In genomic region chr12:64080319-64081008, GRCh38 we compare ENCODE assay signal across 12 cellular contexts.
DNase-seq lines count a peak whose midpoint lies in the region; ATAC-seq and TF ChIP-seq lines count a peak whose summit lies in the region.
"Had no signal": no experiment of that assay in that cellular context is flagged by ENCODE, and none has a peak within 500 bp of the region (broad histone marks: within the 10 kb centered on the region; RNA-seq: fewer than 3 reads in every experiment).

No MANE protein-coding gene starts in this region.

- H3K27ac ChIP-seq in HCT116 (ENCODE audit: low read depth, low read length) (peak overlapping the region; percentile 56), RWPE1 (no peak overlapping the region), sigmoid colon (peak overlapping the region; percentile 2 to 47 (median 40))
- H3K27ac ChIP-seq: BLaER1 had no signal

- H3K9me2 ChIP-seq in HCT116 (ENCODE audit: insufficient read depth), result no peaks in the 10 kb centered on the region

- POLR2A ChIA-PET in HCT116 (lab: Charles Lee), result no interaction called here
- POLR2A ChIA-PET in RWPE1 (lab: Yijun Ruan, JAX; ENCODE audit: low non-redundant PET), result no interaction called here

- DNase-seq in HCT116 (ENCODE audit: low read depth, low spot score) (peak; percentile 56), RWPE1 (ENCODE audit: low spot score) (peak; percentile 54), left ventricle myocardium superior (no peak), sigmoid colon (no peak), MG63 (no peak), amniotic stem cell (lab: John Stamatoyannopoulos, UW) (no peak), NCI-H2171 (lab: John Stamatoyannopoulos, UW) (no peak), NAMALWA (ENCODE audit: low spot score) (no peak)
- DNase-seq: effector CD8-positive, alpha-beta T cell; Karpas-422; stimulated activated naive CD4-positive, alpha-beta T cell had no signal

- no peaks in the 10 kb centered on the region for H4K20me1 ChIP-seq in HCT116 (ENCODE audit: insufficient read depth)
- H4K20me1 ChIP-seq: BLaER1 had no signal

- H3K4me2 ChIP-seq in HCT116 (ENCODE audit: low read length), result peak overlapping the region; percentile 62
- H3K4me2 ChIP-seq: BLaER1 had no signal

- no peak overlapping the region for H2AFZ ChIP-seq in HCT116 (ENCODE audit: low read depth, low read length, poor library complexity, severe bottlenecking)

- TF ChIP-seq EP300 in sigmoid colon (IDR thresholded peaks at IDR 0.05), result no peak

- CTCF ChIA-PET in HCT116 (lab: Charles Lee), result no interaction called here
- CTCF ChIA-PET in RWPE1 (lab: Yijun Ruan, JAX), result interaction anchor here (0.6 kb wide), 1 partner anchor 17 kb away, joined by 3 read pairs; no protein-coding TSS in a partner anchor

- RAD21 ChIA-PET in HCT116 (lab: Charles Lee; ENCODE audit: low non-redundant PET in 1 of 2, low total read pairs in 2 of 2, uncharacterized antibody in 2 of 2, unreplicated experiment in 2 of 2), result no interaction called here

- peak; percentile 67 for ATAC-seq in HCT116
- ATAC-seq in left ventricle myocardium superior, result peak; percentile 19

- TF ChIP-seq POLR2A in HCT116 (IDR thresholded peaks at IDR 0.05; ENCODE audit: borderline replicate concordance, extremely low read depth, insufficient read depth, insufficient read length), result no peak
- TF ChIP-seq POLR2A in sigmoid colon (IDR thresholded peaks at IDR 0.05), result no peak

- no peak for TF ChIP-seq CTCF in HCT116 (IDR thresholded peaks at IDR 0.05 in 2 of 3, conservative IDR thresholded peaks at IDR 0.05 in 1 of 3; ENCODE audit: borderline replicate concordance in 1 of 3, insufficient read depth in 1 of 3, low read depth in 2 of 3, low read length in 2 of 3)
- no peak for TF ChIP-seq CTCF in RWPE1 (conservative IDR thresholded peaks at IDR 0.05; ENCODE audit: low read depth)
- TF ChIP-seq CTCF in sigmoid colon (IDR thresholded peaks at IDR 0.05), result no peak

- H3K9ac ChIP-seq in HCT116 (ENCODE audit: low read length), result peak overlapping the region; percentile 36
- H3K9ac ChIP-seq: BLaER1 had no signal

- H3K4me1 ChIP-seq in HCT116 (ENCODE audit: control insufficient read depth in 1 of 2, insufficient read depth in 2 of 2, low read length in 2 of 2) (peaks cover 54 to 62% of the 10 kb centered on the region in 2 experiments), sigmoid colon (peaks cover 0 to 40% (median 33%) of the 10 kb centered on the region in 4 donors)
- H3K4me1 ChIP-seq: BLaER1 had no signal

- no peaks in the 10 kb centered on the region for H3K79me2 ChIP-seq in HCT116 (ENCODE audit: insufficient read depth, low read length)

- H3K36me3 ChIP-seq in HCT116 (ENCODE audit: control insufficient read depth in 1 of 2, insufficient read depth in 2 of 2, low read length in 2 of 2) (peaks cover 0 to 5% of the 10 kb centered on the region in 2 experiments; a peak in 1 of 4 replicates), sigmoid colon (no peaks in the 10 kb centered on the region), MG63 (peaks cover 26% of the 10 kb centered on the region)
- H3K36me3 ChIP-seq: BLaER1 had no signal

- H3K27me3 ChIP-seq in HCT116 (ENCODE audit: insufficient read depth, low read length), result no peaks in the 10 kb centered on the region
- H3K27me3 ChIP-seq in sigmoid colon, result no peaks in the 10 kb centered on the region
- H3K27me3 ChIP-seq in MG63, result no peaks in the 10 kb centered on the region
- H3K27me3 ChIP-seq: BLaER1 had no signal

- peak overlapping the region in 1 of 2 experiments; percentile 4; a peak in 2 of 4 replicates for H3K4me3 ChIP-seq in HCT116 (replicated peaks in 1 of 2; ENCODE audit: low read depth in 1 of 2, low read length in 2 of 2)
- no peak overlapping the region for H3K4me3 ChIP-seq in sigmoid colon
- H3K4me3 ChIP-seq in MG63, result no peak overlapping the region
- H3K4me3 ChIP-seq: BLaER1 had no signal

- TF ChIP-seq RAD21 in HCT116 (IDR thresholded peaks at IDR 0.05; ENCODE audit: low read depth), result 0 out of 2 replicates have a peak, but pooled peaks have one; percentile 24

- intact Hi-C loops in HCT116 (cut with micrococcal nuclease), result loop anchor here (5.0 kb wide), 2 partner anchors 163 to 238 kb away; partner anchors contain the start of gene SRGAP1
- intact Hi-C loops in left ventricle myocardium superior (cut with micrococcal nuclease), result no loop called here
- intact Hi-C loops in sigmoid colon (cut with DNase I), result loop anchor here (5.0 kb wide), 1 partner anchor 238 kb away; the partner anchor contains the start of gene SRGAP1

- no TSS peak for BruUV-seq in HCT116 (replicated peaks; lab: Mats Ljungman, UMichigan)

- WGBS in sigmoid colon, 2 donors, result 15 to 59% methylated on average over 7 of the region's 7 CpGs

- H3K9me3 ChIP-seq in HCT116 (ENCODE audit: control insufficient read depth in 1 of 2, insufficient read depth in 1 of 2, low read depth in 1 of 2, low read length in 2 of 2) (no peaks in the 10 kb centered on the region), sigmoid colon (no peaks in the 10 kb centered on the region), MG63 (no peaks in the 10 kb centered on the region)
- H3K9me3 ChIP-seq: BLaER1 had no signal

TF ChIP-seq in HCT116, 20 proteins besides CTCF, POLR2A, EP300 and RAD21:
- TF ChIP-seq YY1 (IDR thresholded peaks at IDR 0.05; ENCODE audit: extremely low read depth, insufficient replicate concordance, low read depth, low read length) (peak; percentile 63), EGR1 (IDR thresholded peaks at IDR 0.05; ENCODE audit: low read depth) (no peak), CBX3 (IDR thresholded peaks at IDR 0.05; ENCODE audit: low read depth) (0 out of 2 replicates have a peak, but pooled peaks have one; percentile 31), SP1 (IDR thresholded peaks at IDR 0.05; ENCODE audit: low read depth) (peak; percentile 77), POLR2AphosphoS5 (IDR thresholded peaks at IDR 0.05; ENCODE audit: low read depth, low read length) (0 out of 2 replicates have a peak, but pooled peaks have one; percentile 17), JUND (IDR thresholded peaks at IDR 0.05) (peak; percentile 38; the same call in 1 of the 2 replicates), CEBPB (IDR thresholded peaks at IDR 0.05; ENCODE audit: low read depth) (peak; percentile 73), ZFX (IDR thresholded peaks at IDR 0.05) (no peak), ZBTB33 (IDR thresholded peaks at IDR 0.05; ENCODE audit: extremely low read depth, insufficient replicate concordance, low read length) (no peak), SRF (IDR thresholded peaks at IDR 0.05; ENCODE audit: low read depth) (no peak), FOSL1 (IDR thresholded peaks at IDR 0.05; ENCODE audit: low read depth) (0 out of 2 replicates have a peak, but pooled peaks have one; percentile 16), ATF3 (IDR thresholded peaks at IDR 0.05) (no peak)

Comparison
In these comparisons a context has a peak if more than half of its experiments do, and no peak if none do; other contexts are left out.
1. DNase-seq: peak in HCT116 (single experiment) and RWPE1 (single experiment); none in left ventricle myocardium superior (single experiment), sigmoid colon (single experiment), MG63 (single experiment), amniotic stem cell (single experiment), NCI-H2171 (single experiment) and NAMALWA (single experiment).